Comparison of ENCODE assay signal across 12 cellular contexts in the genomic region with DNA sequence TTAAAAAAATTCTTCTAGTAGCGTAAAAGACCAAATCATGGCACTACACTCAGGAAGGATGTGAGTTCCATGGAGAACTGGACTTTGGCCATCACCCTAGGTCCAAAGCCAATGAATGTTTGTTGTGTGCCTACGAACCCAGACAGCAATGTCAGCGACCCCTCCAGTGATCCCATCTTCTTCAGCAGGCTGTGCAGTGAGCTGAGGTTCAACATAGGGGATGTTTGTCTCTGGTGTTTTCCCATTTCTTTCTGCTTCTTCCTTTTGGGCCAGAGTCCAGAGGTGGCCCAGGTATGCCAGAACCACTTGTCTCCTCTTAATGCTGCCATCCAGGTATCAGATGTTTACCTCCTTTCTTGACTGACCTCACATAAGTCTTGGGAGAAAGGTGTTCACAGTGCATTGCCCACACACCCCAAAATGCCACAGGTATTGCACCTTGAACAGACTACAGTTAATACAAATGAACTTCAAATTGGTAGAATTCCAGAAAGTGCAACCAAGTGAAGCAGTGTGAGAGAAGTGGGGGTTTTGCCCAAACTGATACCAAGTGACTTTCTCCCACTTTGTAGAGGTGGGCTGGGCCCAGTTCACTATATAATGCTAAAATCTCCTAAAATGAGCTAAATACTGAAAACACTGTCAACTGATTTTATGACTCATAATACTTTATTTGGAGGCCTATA. TPM values are rescaled to one million over a fixed set of nuclear protein-coding genes. Genes with fewer than 3 reads are reported as not detected.
"Had no signal": no experiment of that assay in that cellular context is flagged by ENCODE, and none has a peak within 500 bp of the region (broad histone marks: within the 10 kb centered on the region; RNA-seq: fewer than 3 reads in every experiment).

No MANE protein-coding gene starts in this region.

- H3K9ac ChIP-seq: GM23248 had no signal

- FAIRE-seq: H1, H54 had no signal

- H3K4me2 ChIP-seq: GM23338 had no signal

- H2AFZ ChIP-seq: GM23248, GM23338 had no signal

- H3K4me1 ChIP-seq: HAP-1 had no signal

- H3K27ac ChIP-seq: GM23248 had no signal

- H3K4me3 ChIP-seq: GM23248, GM23338, HAP-1 had no signal

- ATAC-seq: GM23338, HCT116 had no signal

- H3K9me3 ChIP-seq: HAP-1 had no signal

- H3K36me3 ChIP-seq: HAP-1 had no signal

- DNase-seq: GM23248, GOT3, H7, H9, HCEC 1CT, HFFc6 had no signal

RNA-seq across cellular contexts. Expression of gene LINC00237, which starts 33.9 kb away (rescaled TPM):
- total RNA-seq: GM23248, H4, HFFc6 had no signal
- polyA plus RNA-seq: GM23248 had no signal
